ENCODE assay signal across 8 cellular contexts in the genomic region with DNA sequence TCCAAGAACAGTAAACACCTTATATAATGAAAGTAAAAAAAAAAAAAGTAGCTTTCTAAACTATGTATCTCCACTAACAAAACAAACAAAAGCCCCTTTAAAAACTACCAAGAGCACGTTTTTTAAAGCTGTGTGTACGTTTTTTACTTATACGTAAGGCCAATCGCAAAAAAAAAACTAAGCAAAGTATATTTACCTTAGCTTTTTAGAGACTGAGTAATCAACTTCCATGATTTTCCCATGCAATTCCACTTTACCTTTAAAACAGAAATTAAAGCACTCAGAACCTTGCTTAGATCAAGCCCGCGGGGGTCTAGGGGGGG. TPM values are rescaled to one million over a fixed set of nuclear protein-coding genes. Genes with fewer than 3 reads are reported as not detected.
DNase-seq lines count a peak whose midpoint lies in the region; ATAC-seq and TF ChIP-seq lines count a peak whose summit lies in the region.

No MANE protein-coding gene starts in this region.

- POLR2A ChIA-PET in activated CD8-positive, alpha-beta T cell treated with anti-CD3 and anti-CD28 coated beads for 36 hours (lab: Charles Lee) = no interaction called here

- H3K27me3 ChIP-seq in stomach smooth muscle (ENCODE audit: control insufficient read depth in 1 of 2, insufficient read depth in 2 of 2, low read length in 2 of 2) = peaks cover 24 to 66% of the 10 kb centered on the region in 2 donors

- CTCF ChIA-PET in activated CD8-positive, alpha-beta T cell treated with anti-CD3 and anti-CD28 coated beads for 36 hours (lab: Charles Lee) = interaction anchor here (1.3 to 1.7 kb wide), 2 partner anchors 22 to 54 kb away, joined by 3 to 9 read pairs; no protein-coding TSS in a partner anchor

- peaks cover 72% of the 10 kb centered on the region for H3K27me3 Mint-ChIP-seq in T-helper 2 cell treated with Interferon-gamma antibody and Interleukin-4, amounts not matched to agents 5 μg/mL and 100 μg/mL, for 36 hours (ENCODE audit: low read depth)
- peaks cover 59% of the 10 kb centered on the region for H3K27me3 Mint-ChIP-seq in activated CD8-positive, alpha-beta T cell treated with anti-CD3 and anti-CD28 coated beads for 36 hours

- TF ChIP-seq CTCF in activated CD8-positive, alpha-beta T cell treated with anti-CD3 and anti-CD28 coated beads for 36 hours (IDR thresholded peaks at IDR 0.05) = no peak

- no peaks in the 10 kb centered on the region for H3K9me3 Mint-ChIP-seq in T-helper 2 cell treated with Interferon-gamma antibody and Interleukin-4, amounts not matched to agents 5 μg/mL and 100 μg/mL, for 36 hours
- no peaks in the 10 kb centered on the region for H3K9me3 Mint-ChIP-seq in activated CD8-positive, alpha-beta T cell treated with anti-CD3 and anti-CD28 coated beads for 36 hours

- peak overlapping the region; percentile 29 to 33 for H3K9ac ChIP-seq in stomach smooth muscle (ENCODE audit: low read length in 2 of 2)

- H3K27ac ChIP-seq in stomach smooth muscle (ENCODE audit: low read length) = no peak overlapping the region

- peaks cover 2% of the 10 kb centered on the region for H3K36me3 Mint-ChIP-seq in T-helper 2 cell treated with Interferon-gamma antibody and Interleukin-4, amounts not matched to agents 5 μg/mL and 100 μg/mL, for 36 hours (ENCODE audit: low read depth)
- H3K36me3 Mint-ChIP-seq in activated CD8-positive, alpha-beta T cell treated with anti-CD3 and anti-CD28 coated beads for 36 hours (ENCODE audit: low read depth) = no peaks in the 10 kb centered on the region

- peaks cover 8% of the 10 kb centered on the region for H3K4me1 Mint-ChIP-seq in T-helper 2 cell treated with Interferon-gamma antibody and Interleukin-4, amounts not matched to agents 5 μg/mL and 100 μg/mL, for 36 hours (ENCODE audit: low read depth)
- H3K4me1 Mint-ChIP-seq in activated CD8-positive, alpha-beta T cell treated with anti-CD3 and anti-CD28 coated beads for 36 hours (ENCODE audit: low read depth) = peaks cover 8% of the 10 kb centered on the region

- no peak overlapping the region for H3K27ac Mint-ChIP-seq in T-helper 2 cell treated with Interferon-gamma antibody and Interleukin-4, amounts not matched to agents 5 μg/mL and 100 μg/mL, for 36 hours
- no peak overlapping the region for H3K27ac Mint-ChIP-seq in activated CD8-positive, alpha-beta T cell treated with anti-CD3 and anti-CD28 coated beads for 36 hours

- H3K9me3 ChIP-seq in iPS-18c (ENCODE audit: control insufficient read depth, insufficient read depth, low read length) (peaks cover 4% of the 10 kb centered on the region), stomach smooth muscle (ENCODE audit: control insufficient read depth in 2 of 2, low read length in 2 of 2) (no peaks in the 10 kb centered on the region)

- ATAC-seq in activated CD8-positive, alpha-beta T cell treated with anti-CD3 and anti-CD28 coated beads for 36 hours = no peak
- no peak for ATAC-seq in HG02759 (IDR thresholded peaks at IDR 0.05; ENCODE audit: unreplicated experiment)

- peak overlapping the region; percentile 82 for H3K4me3 ChIP-seq in iPS-18c (ENCODE audit: insufficient read depth, low read depth, low read length)
- peak overlapping the region; percentile 49 to 67 for H3K4me3 ChIP-seq in stomach smooth muscle (ENCODE audit: low read length in 2 of 2)

- peak overlapping the region; percentile 57 for H3K4me3 Mint-ChIP-seq in T-helper 2 cell treated with Interferon-gamma antibody and Interleukin-4, amounts not matched to agents 5 μg/mL and 100 μg/mL, for 36 hours
- peak overlapping the region; percentile 49 for H3K4me3 Mint-ChIP-seq in activated CD8-positive, alpha-beta T cell treated with anti-CD3 and anti-CD28 coated beads for 36 hours

- peaks cover 25% of the 10 kb centered on the region for H3K4me1 ChIP-seq in stomach smooth muscle (ENCODE audit: control insufficient read depth, insufficient read depth, low read length)

- no peak for DNase-seq in T-helper 2 cell treated with Interferon-gamma antibody and Interleukin-4, amounts not matched to agents 5 μg/mL and 100 μg/mL, for 36 hours (ENCODE audit: low spot score)
- DNase-seq in T-helper 2 cell (no peak), NCI-H524 treated with DMSO at 0.1 percent for 48 hours (lab: John Stamatoyannopoulos, UW) (no peak), LoVo (ENCODE audit: low spot score) (no peak)
- DNase-seq in activated CD8-positive, alpha-beta T cell treated with anti-CD3 and anti-CD28 coated beads for 36 hours = no peak

- no peaks in the 10 kb centered on the region for H3K36me3 ChIP-seq in stomach smooth muscle (ENCODE audit: control insufficient read depth in 2 of 2, insufficient read depth in 2 of 2, low read length in 2 of 2)

- intact Hi-C loops in activated CD8-positive, alpha-beta T cell treated with anti-CD3 and anti-CD28 coated beads for 36 hours (cut with micrococcal nuclease) = no loop called here

RNA-seq across cellular contexts. Expression of gene IGF2BP2, which starts 1.9 kb away (rescaled TPM):
- total RNA-seq in activated CD8-positive, alpha-beta T cell treated with anti-CD3 and anti-CD28 coated beads for 36 hours = under 1 TPM; 0.52 to 0.65 TPM
